In the genomic region with DNA sequence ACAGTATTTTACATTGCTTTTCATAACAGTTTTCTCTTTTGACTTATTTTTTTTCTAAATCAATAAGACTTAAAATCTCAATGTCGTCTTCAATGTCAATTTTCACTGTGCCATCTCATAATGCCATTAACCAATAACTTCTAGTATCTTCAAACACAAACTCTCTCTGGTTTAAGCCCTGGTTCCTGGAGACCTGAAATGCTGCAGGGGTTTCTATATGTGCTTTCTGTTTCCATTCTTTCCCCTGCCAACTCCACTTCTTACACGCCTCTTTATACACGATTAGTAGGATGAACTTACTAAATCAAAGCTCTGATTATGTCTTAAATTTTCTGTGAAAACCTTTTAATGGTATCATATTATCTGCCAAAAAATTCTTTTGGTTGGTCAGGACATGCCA, we compare ENCODE assay signal across 27 cellular contexts.
"Had no signal": no experiment of that assay in that cellular context is flagged by ENCODE, and none has a peak within 500 bp of the region (broad histone marks: within the 10 kb centered on the region; RNA-seq: fewer than 3 reads in every experiment).

No MANE protein-coding gene starts in this region.

- H3K27me3 Mint-ChIP-seq: activated naive CD8-positive, alpha-beta T cell treated with anti-CD3 and anti-CD28 coated beads for 36 hours; memory B cell; naive thymus-derived CD4-positive, alpha-beta T cell; stimulated activated naive CD8-positive, alpha-beta T cell treated with anti-CD3 and anti-CD28 coated beads, Interleukin-15, Interleukin-2, amounts not matched to agents 100 ng/mL and 50 ng/mL, for 24 hours had no signal

- H3K9me3 Mint-ChIP-seq: activated naive CD4-positive, alpha-beta T cell treated with anti-CD3 and anti-CD28 coated beads for 36 hours; memory B cell; type B pancreatic cell had no signal

- ATAC-seq: activated CD4-positive, CD25-positive, alpha-beta regulatory T cell treated with anti-CD3 and anti-CD28 coated beads, Interleukin-2, amount 50 U/mL, for 24 hours; body of pancreas; heart right ventricle; naive thymus-derived CD4-positive, alpha-beta T cell; sciatic nerve; stimulated activated effector memory CD8-positive, alpha-beta T cell treated with anti-CD3 and anti-CD28 coated beads, Interleukin-12 subunit alpha, Interleukin-12 subunit beta, amount 100 ng/mL, for 72 hours had no signal

- DNase-seq: activated CD4-positive, alpha-beta T cell treated with anti-CD3 and anti-CD28 coated beads for 48 hours; activated CD4-positive, alpha-beta T cell treated with anti-CD3 and anti-CD28 coated beads, Interleukin-2, amount 50 U/mL, for 48 hours; activated CD8-positive, alpha-beta memory T cell treated with anti-CD3 and anti-CD28 coated beads for 24 hours; activated effector memory CD4-positive, alpha-beta T cell treated with Interleukin-2 at 50 U/mL for 16 hours; activated naive CD4-positive, alpha-beta T cell treated with anti-CD3 and anti-CD28 coated beads for 36 hours; activated naive CD8-positive, alpha-beta T cell treated with anti-CD3 and anti-CD28 coated beads for 36 hours; adrenal gland; aorta; body of pancreas; dermis blood vessel endothelial cell; effector CD4-positive, alpha-beta T cell; esophagus squamous epithelium; foreskin melanocyte; heart right ventricle; midbrain; naive thymus-derived CD4-positive, alpha-beta T cell; ovary; retina; small intestine; stimulated activated CD4-positive, alpha-beta T cell treated with anti-CD3 and anti-CD28 coated beads, Interleukin-4, amount 100 ng/mL, for 24 hours; WERI-Rb-1 had no signal

- H3K4me1 Mint-ChIP-seq: naive thymus-derived CD4-positive, alpha-beta T cell; stimulated activated effector memory CD8-positive, alpha-beta T cell treated with anti-CD3 and anti-CD28 coated beads, Interleukin-12 subunit alpha, Interleukin-12 subunit beta, amount 100 ng/mL, for 72 hours had no signal

- H3K4me3 Mint-ChIP-seq: activated naive CD4-positive, alpha-beta T cell treated with anti-CD3 and anti-CD28 coated beads for 36 hours; activated naive CD8-positive, alpha-beta T cell treated with anti-CD3 and anti-CD28 coated beads for 36 hours; memory B cell; naive thymus-derived CD4-positive, alpha-beta T cell; stimulated activated effector memory CD8-positive, alpha-beta T cell treated with anti-CD3 and anti-CD28 coated beads, Interleukin-12 subunit alpha, Interleukin-12 subunit beta, amount 100 ng/mL, for 72 hours; stimulated activated naive CD8-positive, alpha-beta T cell treated with anti-CD3 and anti-CD28 coated beads, Interleukin-15, Interleukin-2, amounts not matched to agents 100 ng/mL and 50 ng/mL, for 24 hours; type B pancreatic cell had no signal

- H3K36me3 Mint-ChIP-seq: activated naive CD8-positive, alpha-beta T cell treated with anti-CD3 and anti-CD28 coated beads for 36 hours; memory B cell; naive thymus-derived CD4-positive, alpha-beta T cell; stimulated activated effector memory CD8-positive, alpha-beta T cell treated with anti-CD3 and anti-CD28 coated beads, Interleukin-12 subunit alpha, Interleukin-12 subunit beta, amount 100 ng/mL, for 72 hours; type B pancreatic cell had no signal

- H3K27ac Mint-ChIP-seq: activated naive CD4-positive, alpha-beta T cell treated with anti-CD3 and anti-CD28 coated beads for 36 hours; activated naive CD8-positive, alpha-beta T cell treated with anti-CD3 and anti-CD28 coated beads for 36 hours; memory B cell; naive thymus-derived CD4-positive, alpha-beta T cell; stimulated activated effector memory CD8-positive, alpha-beta T cell treated with anti-CD3 and anti-CD28 coated beads, Interleukin-12 subunit alpha, Interleukin-12 subunit beta, amount 100 ng/mL, for 72 hours; stimulated activated naive CD8-positive, alpha-beta T cell treated with anti-CD3 and anti-CD28 coated beads, Interleukin-15, Interleukin-2, amounts not matched to agents 100 ng/mL and 50 ng/mL, for 24 hours; type B pancreatic cell had no signal
